In the genomic region with DNA sequence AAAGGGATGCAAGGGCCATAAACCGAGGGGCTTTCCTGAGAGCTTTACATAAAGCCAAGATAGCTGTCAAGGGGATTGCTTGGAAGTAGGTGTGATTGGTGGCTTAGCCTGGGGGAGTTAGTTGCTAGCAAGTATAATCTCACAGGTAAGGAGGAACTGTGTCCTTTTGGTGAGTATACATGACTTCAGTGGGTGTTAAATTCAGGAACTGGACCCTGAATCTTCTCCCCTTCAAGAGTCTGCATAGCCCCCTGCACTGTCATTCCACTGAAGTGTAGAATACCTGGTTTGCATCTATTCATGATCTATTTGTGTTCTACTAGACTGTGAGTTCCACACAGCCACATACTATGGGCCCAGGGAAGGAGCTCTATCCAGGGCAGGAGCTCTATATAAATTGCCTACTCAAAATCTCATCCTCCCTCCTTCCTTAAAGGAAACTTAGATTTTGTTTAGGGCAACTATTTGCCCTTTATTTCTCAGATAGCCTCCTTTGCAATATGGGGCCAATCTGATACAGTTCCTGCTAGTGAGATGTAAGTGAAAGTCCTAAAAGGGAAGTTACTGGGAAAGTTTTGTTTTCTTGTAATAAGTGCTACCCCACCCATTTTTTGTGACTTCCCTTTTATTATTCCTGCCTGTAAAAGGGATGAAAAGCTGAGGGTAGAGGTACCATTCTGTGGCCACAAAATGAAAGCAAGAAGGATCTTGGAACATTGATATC, we compare ENCODE assay signal across 1 cellular context.
TF ChIP-seq lines count a peak whose summit lies in the region.

No MANE protein-coding gene starts in this region.

TF ChIP-seq in GM12878, 131 proteins besides CTCF, POLR2A, EP300 and RAD21 (continued from another document):
- TF ChIP-seq, protein P1, sequence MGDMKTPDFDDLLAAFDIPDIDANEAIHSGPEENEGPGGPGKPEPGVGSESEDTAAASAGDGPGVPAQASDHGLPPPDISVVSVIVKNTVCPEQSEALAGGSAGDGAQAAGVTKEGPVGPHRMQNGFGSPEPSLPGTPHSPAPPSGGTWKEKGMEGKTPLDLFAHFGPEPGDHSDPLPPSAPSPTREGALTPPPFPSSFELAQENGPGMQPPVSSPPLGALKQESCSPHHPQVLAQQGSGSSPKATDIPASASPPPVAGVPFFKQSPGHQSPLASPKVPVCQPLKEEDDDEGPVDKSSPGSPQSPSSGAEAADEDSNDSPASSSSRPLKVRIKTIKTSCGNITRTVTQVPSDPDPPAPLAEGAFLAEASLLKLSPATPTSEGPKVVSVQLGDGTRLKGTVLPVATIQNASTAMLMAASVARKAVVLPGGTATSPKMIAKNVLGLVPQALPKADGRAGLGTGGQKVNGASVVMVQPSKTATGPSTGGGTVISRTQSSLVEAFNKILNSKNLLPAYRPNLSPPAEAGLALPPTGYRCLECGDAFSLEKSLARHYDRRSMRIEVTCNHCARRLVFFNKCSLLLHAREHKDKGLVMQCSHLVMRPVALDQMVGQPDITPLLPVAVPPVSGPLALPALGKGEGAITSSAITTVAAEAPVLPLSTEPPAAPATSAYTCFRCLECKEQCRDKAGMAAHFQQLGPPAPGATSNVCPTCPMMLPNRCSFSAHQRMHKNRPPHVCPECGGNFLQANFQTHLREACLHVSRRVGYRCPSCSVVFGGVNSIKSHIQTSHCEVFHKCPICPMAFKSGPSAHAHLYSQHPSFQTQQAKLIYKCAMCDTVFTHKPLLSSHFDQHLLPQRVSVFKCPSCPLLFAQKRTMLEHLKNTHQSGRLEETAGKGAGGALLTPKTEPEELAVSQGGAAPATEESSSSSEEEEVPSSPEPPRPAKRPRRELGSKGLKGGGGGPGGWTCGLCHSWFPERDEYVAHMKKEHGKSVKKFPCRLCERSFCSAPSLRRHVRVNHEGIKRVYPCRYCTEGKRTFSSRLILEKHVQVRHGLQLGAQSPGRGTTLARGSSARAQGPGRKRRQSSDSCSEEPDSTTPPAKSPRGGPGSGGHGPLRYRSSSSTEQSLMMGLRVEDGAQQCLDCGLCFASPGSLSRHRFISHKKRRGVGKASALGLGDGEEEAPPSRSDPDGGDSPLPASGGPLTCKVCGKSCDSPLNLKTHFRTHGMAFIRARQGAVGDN (IDR thresholded peaks at IDR 0.05): no peak
- TF ChIP-seq SPI1 (IDR thresholded peaks at IDR 0.05; ENCODE audit: borderline replicate concordance, insufficient read depth, low read depth, low read length) (peak; percentile 35; the same call in 1 of the 2 replicates), LARP7 (IDR thresholded peaks at IDR 0.05) (no peak), IKZF2 (IDR thresholded peaks at IDR 0.05) (no peak)
- TF ChIP-seq, protein P2, sequence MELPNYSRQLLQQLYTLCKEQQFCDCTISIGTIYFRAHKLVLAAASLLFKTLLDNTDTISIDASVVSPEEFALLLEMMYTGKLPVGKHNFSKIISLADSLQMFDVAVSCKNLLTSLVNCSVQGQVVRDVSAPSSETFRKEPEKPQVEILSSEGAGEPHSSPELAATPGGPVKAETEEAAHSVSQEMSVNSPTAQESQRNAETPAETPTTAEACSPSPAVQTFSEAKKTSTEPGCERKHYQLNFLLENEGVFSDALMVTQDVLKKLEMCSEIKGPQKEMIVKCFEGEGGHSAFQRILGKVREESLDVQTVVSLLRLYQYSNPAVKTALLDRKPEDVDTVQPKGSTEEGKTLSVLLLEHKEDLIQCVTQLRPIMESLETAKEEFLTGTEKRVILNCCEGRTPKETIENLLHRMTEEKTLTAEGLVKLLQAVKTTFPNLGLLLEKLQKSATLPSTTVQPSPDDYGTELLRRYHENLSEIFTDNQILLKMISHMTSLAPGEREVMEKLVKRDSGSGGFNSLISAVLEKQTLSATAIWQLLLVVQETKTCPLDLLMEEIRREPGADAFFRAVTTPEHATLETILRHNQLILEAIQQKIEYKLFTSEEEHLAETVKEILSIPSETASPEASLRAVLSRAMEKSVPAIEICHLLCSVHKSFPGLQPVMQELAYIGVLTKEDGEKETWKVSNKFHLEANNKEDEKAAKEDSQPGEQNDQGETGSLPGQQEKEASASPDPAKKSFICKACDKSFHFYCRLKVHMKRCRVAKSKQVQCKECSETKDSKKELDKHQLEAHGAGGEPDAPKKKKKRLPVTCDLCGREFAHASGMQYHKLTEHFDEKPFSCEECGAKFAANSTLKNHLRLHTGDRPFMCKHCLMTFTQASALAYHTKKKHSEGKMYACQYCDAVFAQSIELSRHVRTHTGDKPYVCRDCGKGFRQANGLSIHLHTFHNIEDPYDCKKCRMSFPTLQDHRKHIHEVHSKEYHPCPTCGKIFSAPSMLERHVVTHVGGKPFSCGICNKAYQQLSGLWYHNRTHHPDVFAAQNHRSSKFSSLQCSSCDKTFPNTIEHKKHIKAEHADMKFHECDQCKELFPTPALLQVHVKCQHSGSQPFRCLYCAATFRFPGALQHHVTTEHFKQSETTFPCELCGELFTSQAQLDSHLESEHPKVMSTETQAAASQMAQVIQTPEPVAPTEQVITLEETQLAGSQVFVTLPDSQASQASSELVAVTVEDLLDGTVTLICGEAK (IDR thresholded peaks at IDR 0.05; ENCODE audit: borderline replicate concordance): no peak
TF ChIP-seq in GM12878: peak in this region for 1.
